ENCODE assay signal across 15 cellular contexts in the genomic region with DNA sequence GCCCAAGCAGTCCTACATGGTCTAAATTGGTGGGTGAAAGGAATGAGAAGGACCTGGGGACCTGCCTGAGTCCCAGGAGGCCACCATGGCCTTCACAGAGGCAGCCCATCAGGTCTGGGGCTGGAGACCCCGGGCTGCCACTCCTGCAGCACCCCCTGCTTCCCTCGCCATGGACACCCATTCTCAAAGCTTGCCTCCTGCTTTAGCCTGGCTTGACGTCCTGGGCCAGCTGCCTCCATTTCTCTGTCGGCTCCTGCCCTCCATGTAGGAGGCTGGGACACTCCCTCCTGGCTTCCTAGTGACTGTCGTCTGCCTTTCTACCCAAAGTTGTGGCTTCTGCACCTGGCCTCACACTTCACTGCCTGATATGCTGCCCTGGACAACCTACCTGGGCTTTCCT.
A peak's percentile ranks its signal among the peaks of the same experiment; 100 is the strongest.
DNase-seq lines count a peak whose midpoint lies in the region; ATAC-seq, FAIRE-seq and TF ChIP-seq lines count a peak whose summit lies in the region.
"Had no signal": no experiment of that assay in that cellular context is flagged by ENCODE, and none has a peak within 500 bp of the region (broad histone marks: within the 10 kb centered on the region; RNA-seq: fewer than 3 reads in every experiment).

No MANE protein-coding gene starts in this region.

- no peaks in the 10 kb centered on the region for H3K9me3 ChIP-seq in CD4-positive, alpha-beta T cell (ENCODE audit: control insufficient read depth, low read length)
- no peaks in the 10 kb centered on the region for H3K9me3 ChIP-seq in endodermal cell (ENCODE audit: control insufficient read depth, low read length)
- H3K9me3 ChIP-seq in neural progenitor cell (ENCODE audit: low read depth), result no peaks in the 10 kb centered on the region
- H3K9me3 ChIP-seq in small intestine (ENCODE audit: control insufficient read depth, low read depth), result no peaks in the 10 kb centered on the region
- H3K9me3 ChIP-seq: BLaER1 treated with 17β-estradiol and CSF1 and Interleukin-3, amounts not matched to agents 10 nM and 100 nM; Caco-2 had no signal

- no peak for DNase-seq in CD4-positive, alpha-beta T cell
- DNase-seq in endodermal cell, result peak; percentile 18
- DNase-seq in neural progenitor cell (ENCODE audit: low spot score), result no peak
- no peak for DNase-seq in hippocampal formation (lab: John Stamatoyannopoulos, UW)
- no peak for DNase-seq in small intestine
- DNase-seq: Caco-2, GOT3, HFFc6 had no signal

- H3K27ac Mint-ChIP-seq in CD4-positive, alpha-beta T cell, result peak overlapping the region; percentile 44
- no peak overlapping the region for H3K27ac Mint-ChIP-seq in endodermal cell
- H3K27ac Mint-ChIP-seq in neural progenitor cell, result no peak overlapping the region
- H3K27ac Mint-ChIP-seq: B cell, HFFc6 had no signal

- H3K36me3 ChIP-seq in endodermal cell (ENCODE audit: control insufficient read depth, insufficient read depth, low read length), result no peaks in the 10 kb centered on the region
- no peaks in the 10 kb centered on the region for H3K36me3 ChIP-seq in neural progenitor cell
- H3K36me3 ChIP-seq in small intestine (ENCODE audit: control insufficient read depth in 2 of 2, insufficient read depth in 2 of 2, low read length in 2 of 2), result no peaks in the 10 kb centered on the region

- no peak overlapping the region for H3K9ac ChIP-seq in endodermal cell (ENCODE audit: extremely low read depth, low read length, poor library complexity, severe bottlenecking)
- no peak overlapping the region for H3K9ac ChIP-seq in neural progenitor cell
- H3K9ac ChIP-seq: BLaER1 treated with 17β-estradiol and CSF1 and Interleukin-3, amounts not matched to agents 10 nM and 100 nM had no signal

- no peaks in the 10 kb centered on the region for H3K9me3 Mint-ChIP-seq in CD4-positive, alpha-beta T cell
- H3K9me3 Mint-ChIP-seq in endodermal cell (no peaks in the 10 kb centered on the region), neural progenitor cell (no peaks in the 10 kb centered on the region)

- no peak overlapping the region for H3K4me2 ChIP-seq in neural progenitor cell

- POLR2A ChIA-PET in CD4-positive, alpha-beta T cell (lab: Charles Lee), result no interaction called here

- H3K4me3 ChIP-seq in endodermal cell (ENCODE audit: low read length) (no peak overlapping the region), neural progenitor cell (no peak overlapping the region), small intestine (ENCODE audit: low read depth in 1 of 2, low read length in 2 of 2) (no peak overlapping the region)
- H3K4me3 ChIP-seq: BLaER1 treated with 17β-estradiol and CSF1 and Interleukin-3, amounts not matched to agents 10 nM and 100 nM had no signal

- H3K4me1 ChIP-seq in endodermal cell (ENCODE audit: control insufficient read depth, insufficient read depth, low read length) (no peaks in the 10 kb centered on the region), neural progenitor cell (no peaks in the 10 kb centered on the region), small intestine (ENCODE audit: control insufficient read depth in 2 of 2, insufficient read depth in 1 of 2, low read depth in 1 of 2, low read length in 1 of 2) (no peaks in the 10 kb centered on the region)
- H3K4me1 ChIP-seq: Caco-2 had no signal

- H3K79me2 ChIP-seq in neural progenitor cell (ENCODE audit: low read depth), result no peaks in the 10 kb centered on the region

- no peaks in the 10 kb centered on the region for H4K20me1 ChIP-seq in neural progenitor cell (ENCODE audit: low read depth)

- no peaks in the 10 kb centered on the region for H3K27me3 ChIP-seq in CD4-positive, alpha-beta T cell (ENCODE audit: control insufficient read depth, insufficient read depth, low read length)
- H3K27me3 ChIP-seq in endodermal cell (ENCODE audit: control insufficient read depth, insufficient read depth, low read length, poor library complexity, severe bottlenecking), result no peaks in the 10 kb centered on the region
- H3K27me3 ChIP-seq in neural progenitor cell, result no peaks in the 10 kb centered on the region
- no peaks in the 10 kb centered on the region for H3K27me3 ChIP-seq in small intestine (ENCODE audit: control insufficient read depth in 2 of 2, insufficient read depth in 2 of 2, low read length in 2 of 2)
- H3K27me3 ChIP-seq: BLaER1 treated with 17β-estradiol and CSF1 and Interleukin-3, amounts not matched to agents 10 nM and 100 nM had no signal

- H3K4me3 Mint-ChIP-seq in CD4-positive, alpha-beta T cell, result no peak overlapping the region
- H3K4me3 Mint-ChIP-seq in endodermal cell (no peak overlapping the region), neural progenitor cell (peak overlapping the region; percentile 64)
- H3K4me3 Mint-ChIP-seq: B cell, HFFc6 had no signal

- no peaks in the 10 kb centered on the region for H3K27me3 Mint-ChIP-seq in CD4-positive, alpha-beta T cell
- H3K27me3 Mint-ChIP-seq in endodermal cell (ENCODE audit: insufficient read depth), result no peaks in the 10 kb centered on the region
- peaks cover 2% of the 10 kb centered on the region for H3K27me3 Mint-ChIP-seq in neural progenitor cell (ENCODE audit: insufficient read depth, low read depth)
- H3K27me3 Mint-ChIP-seq: B cell had no signal

- no peak for ATAC-seq in CD4-positive, alpha-beta T cell (ENCODE audit: poor library complexity)
- no peak for ATAC-seq in HG02678 (IDR thresholded peaks at IDR 0.05; ENCODE audit: unreplicated experiment)
- ATAC-seq: HCT116 had no signal

- no peak for TF ChIP-seq CTCF in CD4-positive, alpha-beta T cell (IDR thresholded peaks at IDR 0.05)
- TF ChIP-seq CTCF in endodermal cell (conservative IDR thresholded peaks at IDR 0.05), result no peak
- TF ChIP-seq CTCF in neural progenitor cell (IDR thresholded peaks at IDR 0.05), result no peak

- H3F3A ChIP-seq in neural progenitor cell (ENCODE audit: low read depth), result no peaks in the 10 kb centered on the region

- CTCF ChIA-PET in CD4-positive, alpha-beta T cell (lab: Charles Lee), result no interaction called here

- intact Hi-C loops in CD4-positive, alpha-beta T cell (cut with DNase I, micrococcal nuclease), result no loop called here

- H3K4me1 Mint-ChIP-seq in CD4-positive, alpha-beta T cell (ENCODE audit: low read depth), result peaks cover 33% of the 10 kb centered on the region
- no peaks in the 10 kb centered on the region for H3K4me1 Mint-ChIP-seq in endodermal cell
- no peaks in the 10 kb centered on the region for H3K4me1 Mint-ChIP-seq in neural progenitor cell

- H2AFZ ChIP-seq in neural progenitor cell (replicated peaks), result no peak overlapping the region

- no peak for FAIRE-seq in small intestine (lab: Jason Lieb, UNC)
- FAIRE-seq: D721Med, G401.6, GM12892 had no signal

- 88 to 91% methylated on average over 5 of the region's 5 CpGs for WGBS in endodermal cell (ENCODE audit: insufficient coverage in 1 of 2, insufficient read length in 1 of 2), 2 experiments
- 87 to 90% (median 89%) methylated on average over 5 of the region's 5 CpGs for WGBS in small intestine, 3 donors

- H3K36me3 Mint-ChIP-seq in CD4-positive, alpha-beta T cell (ENCODE audit: low read depth), result peaks cover 29% of the 10 kb centered on the region
- H3K36me3 Mint-ChIP-seq in endodermal cell (ENCODE audit: low read depth) (no peaks in the 10 kb centered on the region), neural progenitor cell (no peaks in the 10 kb centered on the region)

- no peak overlapping the region for H3K27ac ChIP-seq in CD4-positive, alpha-beta T cell (ENCODE audit: low read depth, low read length)
- no peak overlapping the region for H3K27ac ChIP-seq in endodermal cell (ENCODE audit: low read depth, low read length)
- H3K27ac ChIP-seq in neural progenitor cell, result no peak overlapping the region
- no peak overlapping the region for H3K27ac ChIP-seq in small intestine (ENCODE audit: low read depth in 1 of 2, low read length in 1 of 2)
